ENCODE assay signal across 8 cellular contexts in genomic region chr1:228087771-228088251, GRCh38. TPM values are rescaled to one million over a fixed set of nuclear protein-coding genes. Genes with fewer than 3 reads are reported as not detected.
DNase-seq lines count a peak whose midpoint lies in the region; ATAC-seq and TF ChIP-seq lines count a peak whose summit lies in the region.

No MANE protein-coding gene starts in this region.

- ATAC-seq in left ventricle myocardium superior (peak; percentile 3), HG03039 (IDR thresholded peaks at IDR 0.05; ENCODE audit: unreplicated experiment) (no peak), HG03045 (IDR thresholded peaks at IDR 0.05; ENCODE audit: unreplicated experiment) (no peak), HG02642 (IDR thresholded peaks at IDR 0.05; ENCODE audit: poor library complexity, unreplicated experiment) (no peak)

- CTCF ChIA-PET in activated naive CD4-positive, alpha-beta T cell treated with anti-CD3 and anti-CD28 coated beads, Interleukin-2, amount 10 ng/mL, durations not matched to agents 7 days and 5 days (lab: Charles Lee), result interaction anchor here (1.5 kb wide), 1 partner anchor 89 kb away, joined by 3 read pairs; no protein-coding TSS in a partner anchor

- H3K36me3 Mint-ChIP-seq in activated naive CD4-positive, alpha-beta T cell treated with anti-CD3 and anti-CD28 coated beads, Interleukin-2, amount 10 ng/mL, durations not matched to agents 7 days and 5 days, result peaks cover 75% of the 10 kb centered on the region

- no peaks in the 10 kb centered on the region for H3K27me3 Mint-ChIP-seq in activated naive CD4-positive, alpha-beta T cell treated with anti-CD3 and anti-CD28 coated beads, Interleukin-2, amount 10 ng/mL, durations not matched to agents 7 days and 5 days

- no peak overlapping the region for H3K27ac ChIP-seq in cardiac muscle cell
- H3K27ac ChIP-seq in testis, result no peak overlapping the region

- H3K4me1 Mint-ChIP-seq in activated naive CD4-positive, alpha-beta T cell treated with anti-CD3 and anti-CD28 coated beads, Interleukin-2, amount 10 ng/mL, durations not matched to agents 7 days and 5 days, result peaks cover 81% of the 10 kb centered on the region

- WGBS in testis, 2 donors, result 47 to 65% methylated on average over 7 of the region's 7 CpGs

- H3K4me3 Mint-ChIP-seq in activated naive CD4-positive, alpha-beta T cell treated with anti-CD3 and anti-CD28 coated beads, Interleukin-2, amount 10 ng/mL, durations not matched to agents 7 days and 5 days, result no peak overlapping the region

- TF ChIP-seq CTCF in cardiac muscle cell (IDR thresholded peaks at IDR 0.05; ENCODE audit: low read depth, low read length) (peak; percentile 7), testis (IDR thresholded peaks at IDR 0.05) (no peak)

- H3K4me3 ChIP-seq in cardiac muscle cell, result no peak overlapping the region
- no peak overlapping the region for H3K4me3 ChIP-seq in testis

- DNase-seq in cardiac muscle cell (ENCODE audit: low read depth in 1 of 2, low spot score in 1 of 2), result peak in 1 of 2 donors; percentile 81
- DNase-seq in cardiac septum (ENCODE audit: low spot score), result no peak
- DNase-seq in activated naive CD4-positive, alpha-beta T cell treated with anti-CD3 and anti-CD28 coated beads, Interleukin-2, amount 10 ng/mL, durations not matched to agents 7 days and 5 days, result no peak
- peak; percentile 35 for DNase-seq in left ventricle myocardium superior
- peak; percentile 38 for DNase-seq in testis

- peaks cover 56% of the 10 kb centered on the region for H3K4me1 ChIP-seq in cardiac muscle cell (ENCODE audit: low read depth)
- peaks cover 63% of the 10 kb centered on the region for H3K4me1 ChIP-seq in testis

- H3K27me3 ChIP-seq in cardiac muscle cell (no peaks in the 10 kb centered on the region), testis (no peaks in the 10 kb centered on the region)

- H3K9me3 ChIP-seq in cardiac muscle cell (ENCODE audit: low read depth), result no peaks in the 10 kb centered on the region
- H3K9me3 ChIP-seq in testis, result no peaks in the 10 kb centered on the region

- H3K9me3 Mint-ChIP-seq in activated naive CD4-positive, alpha-beta T cell treated with anti-CD3 and anti-CD28 coated beads, Interleukin-2, amount 10 ng/mL, durations not matched to agents 7 days and 5 days, result peaks cover 5% of the 10 kb centered on the region

- intact Hi-C loops in cardiac septum (cut with DNase I), result no loop called here
- intact Hi-C loops in left ventricle myocardium superior (cut with micrococcal nuclease), result no loop called here
- intact Hi-C loops in testis (cut with DNase I; ENCODE audit: low total_unique reads), result no loop called here

- no peak for TF ChIP-seq POLR2A in testis (IDR thresholded peaks at IDR 0.05)

- peak overlapping the region; percentile 31 for H3K27ac Mint-ChIP-seq in activated naive CD4-positive, alpha-beta T cell treated with anti-CD3 and anti-CD28 coated beads, Interleukin-2, amount 10 ng/mL, durations not matched to agents 7 days and 5 days

- H3K36me3 ChIP-seq in cardiac muscle cell (peaks cover 3% of the 10 kb centered on the region), testis (ENCODE audit: low read depth, missing control alignments) (no peaks in the 10 kb centered on the region)

RNA-seq across cellular contexts. Expression of gene ARF1, which starts 5.3 kb away (rescaled TPM):
- total RNA-seq in cardiac muscle cell (421 and 499 TPM in 2 replicates), cardiac septum (332 TPM), left ventricle myocardium superior (285 TPM), testis (100 to 1,000 TPM; 426 to 488 TPM)
- polyA plus RNA-seq in cardiac muscle cell (662 and 732 TPM in 2 replicates), testis (ENCODE audit: insufficient read depth, low read depth, low replicate concordance) (637 TPM)

RNA-seq across cellular contexts. Expression of gene C1orf35, which starts 15.3 kb away (rescaled TPM):
- total RNA-seq in cardiac muscle cell (27.7 and 43.7 TPM in 2 replicates), cardiac septum (8.9 TPM), left ventricle myocardium superior (10.5 TPM), testis (10 to 100 TPM; 19.4 to 25.0 TPM)
- polyA plus RNA-seq in cardiac muscle cell (36.2 and 37.2 TPM in 2 replicates), testis (ENCODE audit: insufficient read depth, low read depth, low replicate concordance) (11.3 TPM)

RNA-seq across cellular contexts. Expression of gene MRPL55, which starts 21.3 kb away (rescaled TPM):
- total RNA-seq in cardiac muscle cell (106 and 139 TPM in 2 replicates), cardiac septum (39.7 TPM), left ventricle myocardium superior (58.6 TPM), testis (100 to 1,000 TPM; 102 to 121 TPM)
- polyA plus RNA-seq in cardiac muscle cell (144 and 193 TPM in 2 replicates), testis (ENCODE audit: insufficient read depth, low read depth, low replicate concordance) (63.1 TPM)

RNA-seq across cellular contexts. Expression of gene GUK1, which starts 52.3 kb away (rescaled TPM):
- total RNA-seq in cardiac muscle cell (354 and 408 TPM in 2 replicates), cardiac septum (213 TPM), left ventricle myocardium superior (175 TPM), testis (100 to 1,000 TPM; 298 to 343 TPM)
- polyA plus RNA-seq in cardiac muscle cell (394 and 450 TPM in 2 replicates), testis (ENCODE audit: insufficient read depth, low read depth, low replicate concordance) (236 TPM)

Comparison
In these comparisons a context has a peak if more than half of its experiments do, and no peak if none do; other contexts are left out.
1. DNase-seq: peak in left ventricle myocardium superior (single experiment) and testis (single experiment); none in cardiac septum (single experiment) and activated naive CD4-positive, alpha-beta T cell treated with anti-CD3 and anti-CD28 coated beads, Interleukin-2, amount 10 ng/mL, durations not matched to agents 7 days and 5 days (single experiment).